15 cellular contexts compared by ENCODE assay signal in the genomic region with DNA sequence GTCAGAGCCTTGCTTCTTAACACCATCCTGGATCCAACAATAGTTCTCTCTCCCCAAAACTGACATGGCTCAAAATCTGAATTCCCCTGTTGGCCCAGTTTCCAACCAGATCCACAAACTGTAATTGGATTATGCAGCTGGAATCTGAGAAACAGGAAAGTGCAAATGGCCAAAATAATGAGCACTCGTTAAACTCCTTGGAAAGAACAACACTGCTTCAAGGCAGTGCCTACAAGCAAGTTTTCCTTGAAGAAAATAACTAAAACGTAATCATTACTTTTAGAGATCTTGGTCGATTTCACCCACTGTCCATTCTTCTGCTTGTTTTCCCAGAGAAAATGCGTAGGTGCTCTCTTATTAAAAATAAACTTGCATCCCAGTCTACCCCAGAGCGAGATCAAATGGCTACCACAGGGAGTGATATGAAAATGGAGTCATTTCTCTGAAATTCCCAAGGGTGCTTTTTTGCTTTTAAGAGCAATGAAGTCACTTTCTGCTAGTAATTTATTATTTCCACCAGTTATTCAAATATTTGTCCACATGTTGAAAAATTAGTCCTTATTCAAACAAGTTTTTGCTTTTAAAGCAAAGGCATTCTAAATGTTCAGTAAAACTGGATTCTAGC.
"Had no signal": no experiment of that assay in that cellular context is flagged by ENCODE, and none has a peak within 500 bp of the region (broad histone marks: within the 10 kb centered on the region; RNA-seq: fewer than 3 reads in every experiment).

No MANE protein-coding gene starts in this region.

- H3K9me3 Mint-ChIP-seq: activated T-cell treated with anti-CD3 and anti-CD28 coated beads, Interleukin-2, amount 50 U/mL, for 4 hours; memory B cell; stimulated activated naive CD8-positive, alpha-beta T cell treated with anti-CD3 and anti-CD28 coated beads, Interleukin-15, amount 100 ng/mL, for 72 hours had no signal

- DNase-seq: activated CD4-positive, alpha-beta T cell treated with anti-CD3 and anti-CD28 coated beads for 1 hour; activated CD4-positive, alpha-beta T cell treated with anti-CD3 and anti-CD28 coated beads, Interleukin-2, amount 50 U/mL, for 48 hours; activated effector memory CD4-positive, alpha-beta T cell treated with anti-CD3 and anti-CD28 coated beads, Interleukin-2, amount 50 U/mL, for 16 hours; activated T-cell treated with anti-CD3 and anti-CD28 coated beads, Interleukin-2, amount 50 U/mL, for 4 hours; esophagus squamous epithelium; hypothalamus; ovary; stimulated activated CD4-positive, alpha-beta T cell treated with anti-CD3 and anti-CD28 coated beads, Interleukin-4, amount 100 ng/mL, for 4 hours; stimulated activated naive CD8-positive, alpha-beta T cell treated with anti-CD3 and anti-CD28 coated beads, Interleukin-15, amount 100 ng/mL, for 72 hours; T1000 had no signal

- H3K4me3 ChIP-seq: breast epithelium, esophagus squamous epithelium, gastroesophageal sphincter, ovary, tibial nerve had no signal

- H3K27me3 Mint-ChIP-seq: stimulated activated naive CD8-positive, alpha-beta T cell treated with anti-CD3 and anti-CD28 coated beads, Interleukin-15, amount 100 ng/mL, for 72 hours had no signal

- H3K27ac ChIP-seq: breast epithelium, gastroesophageal sphincter, ovary, tibial nerve had no signal

- H3K4me1 Mint-ChIP-seq: memory B cell; stimulated activated naive CD8-positive, alpha-beta T cell treated with anti-CD3 and anti-CD28 coated beads, Interleukin-15, amount 100 ng/mL, for 72 hours had no signal

- H3K36me3 ChIP-seq: breast epithelium, esophagus squamous epithelium, gastroesophageal sphincter, ovary, tibial nerve had no signal

- H3K27ac Mint-ChIP-seq: activated naive CD4-positive, alpha-beta T cell treated with anti-CD3 and anti-CD28 coated beads, Interleukin-2, amount 50 U/mL, for 72 hours; memory B cell; stimulated activated naive CD8-positive, alpha-beta T cell treated with anti-CD3 and anti-CD28 coated beads, Interleukin-15, amount 100 ng/mL, for 72 hours had no signal

- ATAC-seq: activated naive CD4-positive, alpha-beta T cell treated with anti-CD3 and anti-CD28 coated beads, Interleukin-2, amount 50 U/mL, for 72 hours; activated T-cell treated with anti-CD3 and anti-CD28 coated beads, Interleukin-2, amount 50 U/mL, for 4 hours; gastroesophageal sphincter; stimulated activated naive CD8-positive, alpha-beta T cell treated with anti-CD3 and anti-CD28 coated beads, Interleukin-15, amount 100 ng/mL, for 72 hours had no signal

- H3K9me3 ChIP-seq: breast epithelium, esophagus squamous epithelium, gastroesophageal sphincter, ovary, tibial nerve had no signal

- H3K36me3 Mint-ChIP-seq: activated naive CD4-positive, alpha-beta T cell treated with anti-CD3 and anti-CD28 coated beads, Interleukin-2, amount 50 U/mL, for 72 hours; memory B cell had no signal

- H3K4me1 ChIP-seq: breast epithelium had no signal

- H3K4me3 Mint-ChIP-seq: activated T-cell treated with anti-CD3 and anti-CD28 coated beads, Interleukin-2, amount 50 U/mL, for 4 hours; memory B cell; stimulated activated naive CD8-positive, alpha-beta T cell treated with anti-CD3 and anti-CD28 coated beads, Interleukin-15, amount 100 ng/mL, for 72 hours had no signal

- H3K27me3 ChIP-seq: breast epithelium, esophagus squamous epithelium, gastroesophageal sphincter, ovary, tibial nerve had no signal
